1 cellular context compared by ENCODE assay signal in genomic region chr3:179666436-179667035, GRCh38.
TF ChIP-seq lines count a peak whose summit lies in the region.

No MANE protein-coding gene starts in this region.

TF ChIP-seq in GM23338, 12 proteins besides CTCF, POLR2A, EP300 and RAD21 (continued from another document):
- TF ChIP-seq ZNF462 (CRISPR knock-in tag; IDR thresholded peaks at IDR 0.05), result no peak
- TF ChIP-seq NANOG (IDR thresholded peaks at IDR 0.05; ENCODE audit: borderline replicate concordance), result no peak
- TF ChIP-seq EZH2 (IDR thresholded peaks at IDR 0.05; ENCODE audit: low read depth, unreplicated experiment), result no peak
- TF ChIP-seq REST (IDR thresholded peaks at IDR 0.05; ENCODE audit: unreplicated experiment), result no peak
- no peak for TF ChIP-seq ETS1 (IDR thresholded peaks at IDR 0.05)
- no peak for TF ChIP-seq CREB1 (CRISPR knock-in tag; IDR thresholded peaks at IDR 0.05; ENCODE audit: low read depth)
- no peak for TF ChIP-seq ZNF331 (CRISPR knock-in tag; IDR thresholded peaks at IDR 0.05; ENCODE audit: low read depth)
